ENCODE assay signal across 9 cellular contexts in genomic region chr12:108468149-108468968, GRCh38. TPM values are rescaled to one million over a fixed set of nuclear protein-coding genes. Genes with fewer than 3 reads are reported as not detected.
DNase-seq lines count a peak whose midpoint lies in the region; ATAC-seq, FAIRE-seq and TF ChIP-seq lines count a peak whose summit lies in the region.
"Had no signal": no experiment of that assay in that cellular context is flagged by ENCODE, and none has a peak within 500 bp of the region (broad histone marks: within the 10 kb centered on the region; RNA-seq: fewer than 3 reads in every experiment).

No MANE protein-coding gene starts in this region.

- H3K27ac ChIP-seq in A673 (ENCODE audit: low read depth, low read length, poor library complexity, severe bottlenecking): no peak overlapping the region

- FAIRE-seq in GM18507 (lab: Jason Lieb, UNC): no peak

- ATAC-seq in HG03378 (IDR thresholded peaks at IDR 0.05; ENCODE audit: unreplicated experiment) (no peak), GM18517 (IDR thresholded peaks at IDR 0.05; ENCODE audit: unreplicated experiment) (no peak), HG03432 (IDR thresholded peaks at IDR 0.05; ENCODE audit: unreplicated experiment) (no peak)

- H3K9me3 ChIP-seq in A673 (ENCODE audit: low read depth, low read length, poor library complexity, severe bottlenecking): no peaks in the 10 kb centered on the region

- H3K36me3 ChIP-seq in A673 (ENCODE audit: insufficient read depth, low read length, poor library complexity, severe bottlenecking): no peaks in the 10 kb centered on the region

- H3K27me3 ChIP-seq in A673 (replicated peaks; ENCODE audit: insufficient read depth, low read depth, low read length, poor library complexity): peaks cover 37% of the 10 kb centered on the region

- no TSS peak for BruUV-seq in A673 (replicated peaks; lab: Mats Ljungman, UMichigan)

- H3K4me3 ChIP-seq in A673 (ENCODE audit: low read depth, low read length, poor library complexity, severe bottlenecking) (no peak overlapping the region), fibroblast of pulmonary artery (replicated peaks; ENCODE audit: low read depth, low read length) (no peak overlapping the region)

- CTCF ChIA-PET in A673 (lab: Charles Lee): no interaction called here

- DNase-seq in A673 (ENCODE audit: low spot score) (peak; percentile 62), GM18507 (ENCODE audit: extremely low spot score, insufficient read length, low read depth) (peak; percentile 20), RPMI7951 (ENCODE audit: low read depth) (peak; percentile 41), fibroblast of pulmonary artery (ENCODE audit: low read depth) (peak; percentile 55), Ammon's horn (ENCODE audit: low spot score) (no peak)
- DNase-seq: NCI-H187 had no signal

- intact Hi-C loops in A673 (cut with micrococcal nuclease; ENCODE audit: unreplicated experiment): loop anchor here (10.0 kb wide), 1 partner anchor 554 kb away; no protein-coding TSS in a partner anchor

- TF ChIP-seq CTCF in A673 (conservative IDR thresholded peaks at IDR 0.05; ENCODE audit: low read depth, low read length) (no peak), fibroblast of pulmonary artery (IDR thresholded peaks at IDR 0.05; ENCODE audit: low read length, missing control alignments) (no peak)

- POLR2A ChIA-PET in A673 (lab: Charles Lee; ENCODE audit: low non-redundant PET): no interaction called here

- H3K4me1 ChIP-seq in A673 (ENCODE audit: insufficient read depth, low read length, poor library complexity, severe bottlenecking): no peaks in the 10 kb centered on the region

RNA-seq across cellular contexts. Expression of gene FICD, which starts 46.7 kb away (rescaled TPM):
- total RNA-seq in A673 (2021): 3.6 and 4.1 TPM in 2 replicates
- total RNA-seq in RPMI7951 (2014; rRNA removed; shearing (Covaris generic)): 3.5 and 3.6 TPM in 2 replicates
